ENCODE assay signal across 1 cellular context in genomic region chr16:75090900-75091299, GRCh38. TPM values are rescaled to one million over a fixed set of nuclear protein-coding genes. Genes with fewer than 3 reads are reported as not detected.
"Had no signal": no experiment of that assay in that cellular context is flagged by ENCODE, and none has a peak within 500 bp of the region (broad histone marks: within the 10 kb centered on the region; RNA-seq: fewer than 3 reads in every experiment).

No MANE protein-coding gene starts in this region.

RNA-seq across cellular contexts. Expression of gene LDHD, which starts 25.7 kb away (rescaled TPM):
- total RNA-seq: endothelial cell of umbilical vein had no signal
